Comparison of ENCODE assay signal across 1 cellular context in genomic region chr15:68347392-68347791, GRCh38.
TF ChIP-seq lines count a peak whose summit lies in the region.

No MANE protein-coding gene starts in this region.

TF ChIP-seq in GM23338, 12 proteins besides CTCF, POLR2A, EP300 and RAD21 (continued from another document):
- TF ChIP-seq ZNF462 (CRISPR knock-in tag; IDR thresholded peaks at IDR 0.05) = no peak
